In the genomic region with DNA sequence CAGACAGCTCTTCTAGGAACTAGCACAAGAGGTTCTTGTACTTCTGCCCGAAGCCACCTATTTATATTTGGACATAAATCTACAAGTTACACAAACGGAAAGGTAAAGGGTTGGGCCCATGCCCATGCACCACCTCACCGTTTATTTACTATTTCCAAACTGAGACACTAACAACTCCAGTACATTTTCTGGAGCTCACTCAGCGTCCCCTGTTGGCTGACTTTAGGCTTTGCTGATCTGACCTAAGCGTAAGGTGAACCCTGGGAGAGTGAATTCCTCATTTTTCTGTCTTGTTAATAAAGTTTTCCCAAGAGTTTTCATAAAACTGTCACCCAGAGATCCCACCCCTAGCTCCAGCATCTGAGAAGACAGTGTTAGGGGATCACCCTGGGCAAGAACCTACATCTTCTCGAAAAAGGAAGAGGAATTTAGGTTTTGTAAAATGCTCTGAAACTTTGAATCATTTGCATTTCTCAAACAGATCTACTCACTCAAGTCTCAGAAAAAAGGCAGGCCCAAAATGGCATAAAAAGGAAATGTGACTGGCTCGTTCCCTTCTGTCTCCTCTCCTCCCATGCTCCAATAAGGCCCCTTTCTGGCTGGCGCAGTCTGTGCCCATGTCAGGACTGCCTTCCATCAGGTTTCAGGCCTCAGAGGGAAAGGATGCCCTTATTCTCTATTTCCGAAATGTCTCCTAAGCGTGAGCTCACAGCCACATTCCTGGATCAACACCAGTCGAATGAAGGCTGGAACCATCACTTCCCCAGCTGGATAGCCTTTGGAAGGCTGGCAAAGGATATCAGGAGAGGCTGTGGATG, we compare ENCODE assay signal across 15 cellular contexts.
DNase-seq lines count a peak whose midpoint lies in the region; ATAC-seq and TF ChIP-seq lines count a peak whose summit lies in the region.
"Had no signal": no experiment of that assay in that cellular context is flagged by ENCODE, and none has a peak within 500 bp of the region (broad histone marks: within the 10 kb centered on the region; RNA-seq: fewer than 3 reads in every experiment).

No MANE protein-coding gene starts in this region.

- CTCF ChIA-PET in A673 (lab: Charles Lee): interaction anchor here (1.7 kb wide), 1 partner anchor 12 kb away, joined by 5 read pairs; no protein-coding TSS in a partner anchor

- intact Hi-C loops in A673 (cut with micrococcal nuclease; ENCODE audit: unreplicated experiment): no loop called here
- intact Hi-C loops in dorsolateral prefrontal cortex (cut with DNase I): no loop called here
- intact Hi-C loops in mucosa of descending colon (cut with DNase I, micrococcal nuclease): no loop called here
- intact Hi-C loops in CD14-positive monocyte (cut with micrococcal nuclease): no loop called here

- H3K36me3 Mint-ChIP-seq in CD14-positive monocyte: peaks cover 4 to 12% of the 10 kb centered on the region in 2 donors

- H3K36me3 ChIP-seq in A673 (ENCODE audit: insufficient read depth, low read length, poor library complexity, severe bottlenecking) (no peaks in the 10 kb centered on the region), mucosa of descending colon (ENCODE audit: low read depth) (peaks cover 5% of the 10 kb centered on the region)

- H3K27ac ChIP-seq in A673 (ENCODE audit: low read depth, low read length, poor library complexity, severe bottlenecking): no peak overlapping the region
- H3K27ac ChIP-seq in dorsolateral prefrontal cortex: peak overlapping the region in 44 of 59 donors; percentile 1 to 74 (median 48)
- H3K27ac ChIP-seq: KMS-11 had no signal

- H3K9me3 ChIP-seq in A673 (ENCODE audit: low read depth, low read length, poor library complexity, severe bottlenecking) (no peaks in the 10 kb centered on the region), mucosa of descending colon (no peaks in the 10 kb centered on the region)

- no peak overlapping the region for H3K4me3 Mint-ChIP-seq in CD14-positive monocyte
- H3K4me3 Mint-ChIP-seq: activated naive CD8-positive, alpha-beta T cell; B cell; naive B cell had no signal

- H3K9me3 Mint-ChIP-seq in CD14-positive monocyte: no peaks in the 10 kb centered on the region
- H3K9me3 Mint-ChIP-seq: naive B cell had no signal

- H3K4me1 Mint-ChIP-seq in CD14-positive monocyte: no peaks in the 10 kb centered on the region
- H3K4me1 Mint-ChIP-seq: B cell, naive B cell had no signal

- no peak overlapping the region for H3K4me3 ChIP-seq in A673 (ENCODE audit: low read depth, low read length, poor library complexity, severe bottlenecking)
- no peak overlapping the region for H3K4me3 ChIP-seq in dorsolateral prefrontal cortex
- no peak overlapping the region for H3K4me3 ChIP-seq in mucosa of descending colon

- ATAC-seq in mucosa of descending colon (peak; percentile 79), GM19023 (IDR thresholded peaks at IDR 0.05; ENCODE audit: unreplicated experiment) (no peak)
- ATAC-seq: activated CD4-positive, CD25-positive, alpha-beta regulatory T cell treated with anti-CD3 and anti-CD28 coated beads, Interleukin-2, amount 50 U/mL, for 24 hours had no signal

- H3K27me3 Mint-ChIP-seq in CD14-positive monocyte (ENCODE audit: low read depth in 3 of 3): peaks cover 0 to 3% (median 0%) of the 10 kb centered on the region in 3 donors
- H3K27me3 Mint-ChIP-seq: activated naive CD8-positive, alpha-beta T cell; B cell; naive B cell had no signal

- POLR2A ChIA-PET in A673 (lab: Charles Lee; ENCODE audit: low non-redundant PET): no interaction called here

- H3K27me3 ChIP-seq in A673 (replicated peaks; ENCODE audit: insufficient read depth, low read depth, low read length, poor library complexity): no peaks in the 10 kb centered on the region
- H3K27me3 ChIP-seq in dorsolateral prefrontal cortex: no peaks in the 10 kb centered on the region

- no peak overlapping the region for H3K27ac Mint-ChIP-seq in CD14-positive monocyte
- H3K27ac Mint-ChIP-seq: activated naive CD8-positive, alpha-beta T cell; B cell had no signal

- H3K4me1 ChIP-seq in A673 (ENCODE audit: insufficient read depth, low read length, poor library complexity, severe bottlenecking) (no peaks in the 10 kb centered on the region), mucosa of descending colon (ENCODE audit: low read depth) (no peaks in the 10 kb centered on the region)

- DNase-seq in A673 (ENCODE audit: low spot score) (no peak), dorsolateral prefrontal cortex (no peak), mucosa of descending colon (peak in 1 of 3 donors; percentile 51), RKO (ENCODE audit: low spot score) (no peak), NCI-H1092 treated with DMSO at 0.1 percent for 48 hours (lab: John Stamatoyannopoulos, UW) (no peak), CD14-positive monocyte (ENCODE audit: low spot score) (no peak)
- DNase-seq: foreskin melanocyte; naive B cell; stimulated activated CD4-positive, alpha-beta T cell treated with anti-CD3 and anti-CD28 coated beads, Interleukin-4, amount 100 ng/mL, for 1 hour had no signal

- no TSS peak for BruUV-seq in A673 (replicated peaks; lab: Mats Ljungman, UMichigan)

- peak; percentile 39 for TF ChIP-seq CTCF in A673 (conservative IDR thresholded peaks at IDR 0.05; ENCODE audit: low read depth, low read length)
- TF ChIP-seq CTCF in LNCAP (IDR thresholded peaks at IDR 0.05): peak; percentile 96
- TF ChIP-seq CTCF in dorsolateral prefrontal cortex (IDR thresholded peaks at IDR 0.05 in 54 of 56, conservative IDR thresholded peaks at IDR 0.05 in 2 of 56; ENCODE audit: low read depth in 1 of 56, partially characterized antibody in 56 of 56): peak in 1 of 56 donors; percentile 14
- TF ChIP-seq CTCF in mucosa of descending colon (IDR thresholded peaks at IDR 0.05): peak; percentile 46
- TF ChIP-seq CTCF in CD14-positive monocyte (IDR thresholded peaks at IDR 0.05): no peak
